ENCODE assay signal across 13 cellular contexts in genomic region chr5:16812911-16813310, GRCh38.
DNase-seq lines count a peak whose midpoint lies in the region; ATAC-seq and TF ChIP-seq lines count a peak whose summit lies in the region.
"Had no signal": no experiment of that assay in that cellular context is flagged by ENCODE, and none has a peak within 500 bp of the region (broad histone marks: within the 10 kb centered on the region; RNA-seq: fewer than 3 reads in every experiment).

No MANE protein-coding gene starts in this region.

- no peaks in the 10 kb centered on the region for H3K9me2 ChIP-seq in PC-9 (ENCODE audit: insufficient read depth)

- ATAC-seq in GM19324 (IDR thresholded peaks at IDR 0.05; ENCODE audit: low FRiP score, unreplicated experiment): no peak
- ATAC-seq: left lobe of liver had no signal

- no peaks in the 10 kb centered on the region for H3K27me3 ChIP-seq in PC-9 (ENCODE audit: insufficient read depth, low read depth)
- H3K27me3 ChIP-seq in stomach: no peaks in the 10 kb centered on the region
- H3K27me3 ChIP-seq: tibial nerve had no signal

- no peaks in the 10 kb centered on the region for H3K36me3 ChIP-seq in PC-9 (ENCODE audit: low read depth)
- peaks cover 0 to 8% (median 2%) of the 10 kb centered on the region in 4 donors for H3K36me3 ChIP-seq in stomach
- H3K36me3 ChIP-seq: tibial nerve had no signal

- H3K27ac ChIP-seq in PC-9: no peak overlapping the region
- no peak overlapping the region for H3K27ac ChIP-seq in stomach

- H3K9me3 ChIP-seq in PC-9 (ENCODE audit: insufficient read depth, low read depth): no peaks in the 10 kb centered on the region
- no peaks in the 10 kb centered on the region for H3K9me3 ChIP-seq in stomach
- H3K9me3 ChIP-seq: tibial nerve had no signal

- H4K20me1 ChIP-seq in PC-9 (ENCODE audit: insufficient read depth): no peaks in the 10 kb centered on the region; the same call in 1 of the 2 replicates

- intact Hi-C loops in PC-9 (cut with micrococcal nuclease; ENCODE audit: unreplicated experiment): loop anchor here (1.0 kb wide), 1 partner anchor 123 kb away; the partner anchor contains the start of gene MYO10
- intact Hi-C loops in stomach (cut with DNase I; ENCODE audit: low total_unique reads): no loop called here

- BruUV-seq in PC-9 (replicated peaks; lab: Mats Ljungman, UMichigan): no TSS peak

- peaks cover 12% of the 10 kb centered on the region for H3F3A ChIP-seq in PC-9 (ENCODE audit: insufficient read depth, low read depth)

- H3K4me3 ChIP-seq in PC-9 (no peak overlapping the region), stomach (no peak overlapping the region)
- H3K4me3 ChIP-seq: tibial nerve had no signal

- TF ChIP-seq EP300 in stomach (IDR thresholded peaks at IDR 0.05): no peak

- CTCF ChIA-PET in PC-9 (lab: Charles Lee): interaction anchor here (0.6 to 0.8 kb wide), 7 partner anchors 22 to 652 kb away, joined by 3 to 12 read pairs (median 6); no protein-coding TSS in a partner anchor

- 66 to 76% (median 74%) methylated on average over 4 of the region's 4 CpGs for WGBS in stomach, 5 donors

- H3K79me2 ChIP-seq in PC-9 (ENCODE audit: low read depth): peaks cover 23% of the 10 kb centered on the region

- POLR2A ChIA-PET in PC-9 (lab: Charles Lee; ENCODE audit: unreplicated experiment): no interaction called here

- H3K4me1 ChIP-seq in PC-9 (replicated peaks; ENCODE audit: insufficient read depth): peaks cover 43% of the 10 kb centered on the region
- peaks cover 22 to 55% (median 35%) of the 10 kb centered on the region in 4 donors for H3K4me1 ChIP-seq in stomach

- TF ChIP-seq CTCF in PC-9 (conservative IDR thresholded peaks at IDR 0.05) (no peak; the same call in 1 of the 2 replicates), stomach (IDR thresholded peaks at IDR 0.05) (no peak), GM20000 (IDR thresholded peaks at IDR 0.05; ENCODE audit: extremely low read depth, missing control alignments) (no peak)

- TF ChIP-seq POLR2A in stomach (IDR thresholded peaks at IDR 0.05): no peak

- peak; percentile 10 to 52 for DNase-seq in NCI-H2081 (lab: John Stamatoyannopoulos, UW)
- no peak for DNase-seq in NCI-H2081 treated with DMSO at 0.1 percent for 48 hours (lab: John Stamatoyannopoulos, UW)
- peak; percentile 79 to 82 for DNase-seq in PC-9
- peak; percentile 33 for DNase-seq in fibroblast of peridontal ligament (ENCODE audit: extremely low read depth)
- DNase-seq in stomach: peak; percentile 50
- no peak for DNase-seq in NCI-H187 (lab: John Stamatoyannopoulos, UW)
- DNase-seq in GM20000 (ENCODE audit: low spot score): no peak
- DNase-seq: activated T-cell treated with anti-CD3 and anti-CD28 coated beads for 4 hours; Kasumi-1; NK-92 treated with Interleukin-12 subunit alpha and Interleukin-12 subunit beta, amount 100 ng/mL, for 24 hours had no signal

- H3K4me2 ChIP-seq in PC-9: no peak overlapping the region

- H2AFZ ChIP-seq in PC-9: no peak overlapping the region

Comparison
In these comparisons a context has a peak if more than half of its experiments do, and no peak if none do; other contexts are left out.
1. DNase-seq: peak in NCI-H2081 (2 of 2), PC-9 (2 of 2), fibroblast of peridontal ligament (single experiment) and stomach (single experiment); none in NCI-H2081 treated with DMSO at 0.1 percent for 48 hours (single experiment), NCI-H187 (0 of 2) and GM20000 (single experiment).